27 cellular contexts compared by ENCODE assay signal in the genomic region with DNA sequence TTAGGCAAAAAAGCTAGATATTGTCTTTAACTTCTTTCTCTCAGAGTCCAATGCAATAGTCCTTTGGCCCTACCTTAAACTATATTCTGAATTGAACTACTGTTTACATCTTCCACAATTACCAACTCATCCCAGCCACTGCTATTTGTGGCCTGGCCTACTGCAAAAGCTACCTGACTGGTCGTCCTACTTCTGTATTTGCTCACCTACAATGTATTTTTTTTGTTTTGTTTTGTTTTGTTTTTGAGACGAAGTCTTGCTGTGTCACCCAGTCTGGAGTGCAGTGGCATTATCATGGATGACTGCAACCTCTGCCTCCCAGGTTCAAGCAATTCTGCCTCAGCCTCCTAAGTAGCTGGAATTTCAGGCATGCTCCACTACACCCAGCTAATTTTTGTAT.
"Had no signal": no experiment of that assay in that cellular context is flagged by ENCODE, and none has a peak within 500 bp of the region (broad histone marks: within the 10 kb centered on the region; RNA-seq: fewer than 3 reads in every experiment).

No MANE protein-coding gene starts in this region.

- H3K27me3 ChIP-seq: breast epithelium, heart right ventricle, left lung, ovary, tibial nerve had no signal

- H3K9me3 ChIP-seq: breast epithelium, heart right ventricle, left lung, ovary, psoas muscle, tibial nerve had no signal

- H3K4me3 ChIP-seq: breast epithelium, coronary artery, heart right ventricle, left lung, ovary, psoas muscle, tibial nerve had no signal

- H3K4me1 ChIP-seq: breast epithelium, left lung, tibial nerve had no signal

- H3K27ac ChIP-seq: coronary artery, epithelial cell of prostate, heart right ventricle, left lung, ovary, psoas muscle, tibial nerve had no signal

- DNase-seq: activated CD4-positive, alpha-beta memory T cell treated with anti-CD3 and anti-CD28 coated beads, Interleukin-2, amount 10 ng/mL, durations not matched to agents 7 days and 5 days; activated CD4-positive, alpha-beta T cell treated with anti-CD3 and anti-CD28 coated beads for 36 hours; activated effector memory CD4-positive, alpha-beta T cell treated with Interleukin-2 at 50 U/mL for 16 hours; activated naive CD4-positive, alpha-beta T cell treated with anti-CD3 and anti-CD28 coated beads for 36 hours; activated naive CD8-positive, alpha-beta T cell treated with anti-CD3 and anti-CD28 coated beads, Interleukin-2, amount 10 ng/mL, durations not matched to agents 7 days and 5 days; activated T-cell treated with anti-CD3 and anti-CD28 coated beads, Interleukin-2, amount 50 U/mL, for 72 hours; amniotic stem cell; cerebellar nuclear complex; endodermal cell; heart right ventricle; islet precursor cell; left lung; midbrain; ovary; psoas muscle; right cardiac atrium; stimulated activated CD4-positive, alpha-beta T cell treated with anti-CD3 and anti-CD28 coated beads, Interleukin-12 subunit alpha, Interleukin-12 subunit beta, amount 100 ng/mL, for 4 hours; stimulated activated CD4-positive, alpha-beta T cell treated with anti-CD3 and anti-CD28 coated beads, Interleukin-4, amount 100 ng/mL, for 4 hours; stimulated activated naive CD8-positive, alpha-beta T cell treated with anti-CD3 and anti-CD28 coated beads, Interleukin-15, Interleukin-2, amounts not matched to agents 100 U/mL and 50 U/mL, for 24 hours; substantia nigra; T-helper 1 cell had no signal

- H3K36me3 ChIP-seq: breast epithelium, heart right ventricle, left lung, ovary, tibial nerve had no signal

- ATAC-seq: activated CD4-positive, alpha-beta T cell treated with anti-CD3 and anti-CD28 coated beads for 36 hours; activated T-cell treated with anti-CD3 and anti-CD28 coated beads, Interleukin-2, amount 50 U/mL, for 72 hours; heart right ventricle; left lung; natural killer cell treated with Interleukin-12 subunit alpha and Interleukin-12 subunit beta and Interleukin-15 and Interleukin-18, amount 100 ng/mL, for 72 hours; psoas muscle; right cardiac atrium; stimulated activated naive CD8-positive, alpha-beta T cell treated with anti-CD3 and anti-CD28 coated beads, Interleukin-15, Interleukin-2, amounts not matched to agents 100 U/mL and 50 U/mL, for 24 hours; WTC11 had no signal
